8 cellular contexts compared by ENCODE assay signal in the genomic region with DNA sequence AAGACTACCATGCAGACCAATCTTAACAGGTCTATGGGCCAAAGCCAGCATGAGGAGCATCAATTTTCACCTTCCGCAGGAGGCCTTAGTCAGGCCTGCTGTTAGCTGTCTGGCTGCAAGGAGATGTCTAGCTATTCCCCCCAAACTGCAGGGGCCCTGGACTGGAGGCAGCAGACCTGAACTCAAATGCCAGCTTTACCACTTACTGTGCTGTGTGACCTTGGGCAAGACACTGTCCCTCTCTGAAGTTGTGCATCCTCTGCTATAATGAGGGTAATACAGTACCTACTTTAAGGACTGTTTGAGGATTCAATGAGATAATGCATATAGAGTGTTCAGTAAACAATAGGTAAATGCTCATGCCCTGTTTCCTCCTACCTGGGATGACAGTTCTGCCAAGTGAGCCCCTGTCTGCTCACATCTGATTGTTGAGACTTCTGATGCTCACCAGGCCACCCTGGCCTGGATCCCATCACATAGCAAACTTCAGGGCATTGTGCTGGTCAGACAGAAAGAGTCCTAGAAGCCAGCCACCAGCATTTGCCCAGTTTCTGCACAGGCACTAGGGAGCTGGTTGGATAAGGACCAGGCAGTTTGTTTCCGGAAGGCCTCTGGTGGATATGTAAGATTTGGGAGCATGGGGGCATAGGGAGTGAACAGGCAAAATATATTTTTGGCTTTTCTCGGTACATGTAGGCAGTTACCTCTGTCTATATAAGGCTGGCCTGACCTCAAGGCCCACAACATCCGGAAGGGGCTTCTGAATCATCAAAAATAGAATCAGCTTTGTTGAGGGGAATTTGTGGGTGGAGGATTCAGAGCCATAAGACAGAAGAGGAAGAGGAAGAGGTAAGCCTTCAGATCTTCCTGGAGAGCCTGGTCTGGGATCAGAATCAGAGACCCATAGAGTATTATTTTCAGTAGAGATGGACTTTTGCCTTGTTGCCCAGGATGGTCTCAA. TPM values are rescaled to one million over a fixed set of nuclear protein-coding genes. Genes with fewer than 3 reads are reported as not detected.
A peak's percentile ranks its signal among the peaks of the same experiment; 100 is the strongest.
DNase-seq lines count a peak whose midpoint lies in the region; ATAC-seq and TF ChIP-seq lines count a peak whose summit lies in the region.

No MANE protein-coding gene starts in this region.

- H3K36me3 ChIP-seq in WERI-Rb-1, result no peaks in the 10 kb centered on the region

- peaks cover 71% of the 10 kb centered on the region for H3K4me1 Mint-ChIP-seq in activated CD8-positive, alpha-beta T cell treated with anti-CD3 and anti-CD28 coated beads, Interleukin-2, amount 10 ng/mL, durations not matched to agents 7 days and 5 days (ENCODE audit: low read depth)

- peak overlapping the region; percentile 66 for H3K4me3 Mint-ChIP-seq in activated CD8-positive, alpha-beta T cell treated with anti-CD3 and anti-CD28 coated beads, Interleukin-2, amount 10 ng/mL, durations not matched to agents 7 days and 5 days

- CTCF ChIA-PET in activated CD8-positive, alpha-beta T cell treated with anti-CD3 and anti-CD28 coated beads, Interleukin-2, amount 10 ng/mL, durations not matched to agents 7 days and 5 days (lab: Charles Lee), result interaction anchor here (0.7 to 4.4 kb wide), 8 partner anchors 8 to 146 kb away, joined by 3 to 25 read pairs (median 8); a partner anchor contains a TSS

- peak; percentile 64 for ATAC-seq in HG03342 (IDR thresholded peaks at IDR 0.05; ENCODE audit: unreplicated experiment)
- peak; percentile 91 for ATAC-seq in activated CD8-positive, alpha-beta T cell treated with anti-CD3 and anti-CD28 coated beads, Interleukin-2, amount 10 ng/mL, durations not matched to agents 7 days and 5 days

- H3K36me3 Mint-ChIP-seq in activated CD8-positive, alpha-beta T cell treated with anti-CD3 and anti-CD28 coated beads, Interleukin-2, amount 10 ng/mL, durations not matched to agents 7 days and 5 days (ENCODE audit: low read depth), result no peaks in the 10 kb centered on the region

- H3K9me3 ChIP-seq in WERI-Rb-1 (ENCODE audit: severe bottlenecking), result no peaks in the 10 kb centered on the region

- no peak for TF ChIP-seq CTCF in WERI-Rb-1 (IDR thresholded peaks at IDR 0.05; ENCODE audit: low read depth, low read length)

- H3K27ac Mint-ChIP-seq in activated CD8-positive, alpha-beta T cell treated with anti-CD3 and anti-CD28 coated beads, Interleukin-2, amount 10 ng/mL, durations not matched to agents 7 days and 5 days, result peak overlapping the region; percentile 92

- H3K4me3 ChIP-seq in WERI-Rb-1 (ENCODE audit: low read depth, low read length), result no peak overlapping the region

- DNase-seq in activated T-cell treated with anti-CD3 and anti-CD28 coated beads for 24 hours (ENCODE audit: low read depth) (peak; percentile 35), ureter (ENCODE audit: low spot score) (no peak), WERI-Rb-1 (no peak), NCI-H1694 treated with DMSO at 0.1 percent for 48 hours (lab: John Stamatoyannopoulos, UW) (no peak)
- DNase-seq in activated T-cell treated with anti-CD3 and anti-CD28 coated beads, Interleukin-2, amount 50 U/mL, for 1 hour, result no peak
- DNase-seq in activated CD8-positive, alpha-beta T cell treated with anti-CD3 and anti-CD28 coated beads, Interleukin-2, amount 10 ng/mL, durations not matched to agents 7 days and 5 days, result peak; percentile 85
- DNase-seq in stimulated activated CD8-positive, alpha-beta memory T cell treated with anti-CD3 and anti-CD28 coated beads, Interleukin-12 subunit alpha, Interleukin-12 subunit beta, amount 100 ng/mL, for 4 hours (ENCODE audit: low read depth), result peak; percentile 10

- POLR2A ChIA-PET in activated CD8-positive, alpha-beta T cell treated with anti-CD3 and anti-CD28 coated beads, Interleukin-2, amount 10 ng/mL, durations not matched to agents 7 days and 5 days (lab: Charles Lee), result interaction anchor here (0.5 to 1.1 kb wide), 4 partner anchors 8 to 949 kb away, joined by 3 to 6 read pairs (median 4); a partner anchor contains a TSS

- no peak overlapping the region for H3K27ac ChIP-seq in WERI-Rb-1

- peaks cover 3% of the 10 kb centered on the region for H3K27me3 Mint-ChIP-seq in activated CD8-positive, alpha-beta T cell treated with anti-CD3 and anti-CD28 coated beads, Interleukin-2, amount 10 ng/mL, durations not matched to agents 7 days and 5 days (ENCODE audit: low read depth)

- no peaks in the 10 kb centered on the region for H3K9me3 Mint-ChIP-seq in activated CD8-positive, alpha-beta T cell treated with anti-CD3 and anti-CD28 coated beads, Interleukin-2, amount 10 ng/mL, durations not matched to agents 7 days and 5 days (ENCODE audit: insufficient read depth)

- no peaks in the 10 kb centered on the region for H3K27me3 ChIP-seq in WERI-Rb-1 (ENCODE audit: insufficient read depth, low read depth, severe bottlenecking)

RNA-seq across cellular contexts. Expression of a gene that starts 2.3 kb away (rescaled TPM):
- total RNA-seq in activated CD8-positive, alpha-beta T cell treated with anti-CD3 and anti-CD28 coated beads, Interleukin-2, amount 10 ng/mL, durations not matched to agents 7 days and 5 days, result not detected
- not detected for total RNA-seq in ureter

RNA-seq across cellular contexts. Expression of a gene that starts 39.4 kb away (rescaled TPM):
- 1 to 10 TPM; 1.1 to 1.3 TPM for total RNA-seq in activated CD8-positive, alpha-beta T cell treated with anti-CD3 and anti-CD28 coated beads, Interleukin-2, amount 10 ng/mL, durations not matched to agents 7 days and 5 days
- 18.7 TPM for total RNA-seq in ureter

Comparison
In these comparisons a context has a peak if more than half of its experiments do, and no peak if none do; other contexts are left out.
1. DNase-seq: peak in activated T-cell treated with anti-CD3 and anti-CD28 coated beads for 24 hours (single experiment), activated CD8-positive, alpha-beta T cell treated with anti-CD3 and anti-CD28 coated beads, Interleukin-2, amount 10 ng/mL, durations not matched to agents 7 days and 5 days (single experiment) and stimulated activated CD8-positive, alpha-beta memory T cell treated with anti-CD3 and anti-CD28 coated beads, Interleukin-12 subunit alpha, Interleukin-12 subunit beta, amount 100 ng/mL, for 4 hours (single experiment); none in activated T-cell treated with anti-CD3 and anti-CD28 coated beads, Interleukin-2, amount 50 U/mL, for 1 hour (single experiment), ureter (single experiment), WERI-Rb-1 (single experiment) and NCI-H1694 treated with DMSO at 0.1 percent for 48 hours (single experiment).